ENCODE assay signal across 9 cellular contexts in genomic region chr13:46639033-46639981, GRCh38.
A peak's percentile ranks its signal among the peaks of the same experiment; 100 is the strongest.
DNase-seq lines count a peak whose midpoint lies in the region; ATAC-seq lines count a peak whose summit lies in the region.
"Had no signal": no experiment of that assay in that cellular context is flagged by ENCODE, and none has a peak within 500 bp of the region (broad histone marks: within the 10 kb centered on the region; RNA-seq: fewer than 3 reads in every experiment).

No MANE protein-coding gene starts in this region.

- H3K36me3 ChIP-seq in HAP-1 (replicated peaks) = no peaks in the 10 kb centered on the region

- H3K4me3 ChIP-seq in HAP-1 = no peak overlapping the region

- no peaks in the 10 kb centered on the region for H3K27me3 ChIP-seq in HAP-1 (ENCODE audit: low read depth)

- H3K9me3 ChIP-seq in HAP-1 = no peaks in the 10 kb centered on the region

- in situ Hi-C loops in ACHN (cut with HindIII; ENCODE audit: low pct_ligation_motif_present, low pct_unique_long_range_greater_than_20kb, low sequenced_read_pairs) = no loop called here
- in situ Hi-C loops in HAP-1 (cut with MboI; ENCODE audit: low sequenced_read_pairs) = no loop called here

- no peaks in the 10 kb centered on the region for H3K4me1 ChIP-seq in HAP-1

- DNase-seq in ACHN (peak; percentile 79), epidermal melanocyte (ENCODE audit: insufficient read length, low spot score) (peak; percentile 34), HAP-1 (ENCODE audit: low spot score in 2 of 2) (no peak), DMS114 treated with DMSO at 0.1 percent for 48 hours (lab: John Stamatoyannopoulos, UW; ENCODE audit: unreplicated experiment) (no peak), GF-D8 (lab: John Stamatoyannopoulos, UW) (no peak)
- no peak for DNase-seq in activated naive CD4-positive, alpha-beta T cell treated with anti-CD3 and anti-CD28 coated beads, Interleukin-2, amount 50 U/mL, for 16 hours
- DNase-seq: COR-L47 had no signal

- ATAC-seq in GM19043 (IDR thresholded peaks at IDR 0.05; ENCODE audit: low read depth, unreplicated experiment) (peak; percentile 90), HG03039 (IDR thresholded peaks at IDR 0.05; ENCODE audit: unreplicated experiment) (peak; percentile 74)

Comparison
In these comparisons a context has a peak if more than half of its experiments do, and no peak if none do; other contexts are left out.
1. DNase-seq: peak in ACHN (single experiment) and epidermal melanocyte (single experiment); none in HAP-1 (0 of 2), DMS114 treated with DMSO at 0.1 percent for 48 hours (single experiment), GF-D8 (single experiment) and activated naive CD4-positive, alpha-beta T cell treated with anti-CD3 and anti-CD28 coated beads, Interleukin-2, amount 50 U/mL, for 16 hours (single experiment).